13 cellular contexts compared by ENCODE assay signal in genomic region chr22:25749420-25750169, GRCh38. TPM values are rescaled to one million over a fixed set of nuclear protein-coding genes. Genes with fewer than 3 reads are reported as not detected.
DNase-seq lines count a peak whose midpoint lies in the region; ATAC-seq, FAIRE-seq and TF ChIP-seq lines count a peak whose summit lies in the region.
"Had no signal": no experiment of that assay in that cellular context is flagged by ENCODE, and none has a peak within 500 bp of the region (broad histone marks: within the 10 kb centered on the region; RNA-seq: fewer than 3 reads in every experiment).

No MANE protein-coding gene starts in this region.

- H2AK5ac ChIP-seq in trophoblast cell (ENCODE audit: low read length), result no peak overlapping the region

- BruUV-seq in K562 (replicated peaks; lab: Mats Ljungman, UMichigan), result no TSS peak

- H2BK12ac ChIP-seq in trophoblast cell (ENCODE audit: low read length), result no peak overlapping the region

- TF ChIP-seq RAD21 in K562 (CRISPR knock-in tag; conservative IDR thresholded peaks at IDR 0.05 in 1 of 2, IDR thresholded peaks at IDR 0.05 in 1 of 2), result no peak

- no peak; the same call in 1 of the 2 replicates for TF ChIP-seq EP300 in K562 (IDR thresholded peaks at IDR 0.05; ENCODE audit: low read length)

- FAIRE-seq in K562 (lab: Jason Lieb, UNC), result peak; percentile 82
- peak; percentile 74 for FAIRE-seq in urothelium cell line (lab: Jason Lieb, UNC)
- FAIRE-seq: islet of Langerhans had no signal

- CTCF ChIA-PET in K562 (lab: Yijun Ruan, JAX; ENCODE audit: low intra/inter-chr PET ratio), result no interaction called here
- CTCF ChIA-PET in WTC11 (lab: Charles Lee), result interaction anchor here (0.9 to 1.3 kb wide), 2 partner anchors 14 to 24 kb away, joined by 3 read pairs; no protein-coding TSS in a partner anchor

- H3K9me3 Mint-ChIP-seq in WTC11, result peaks cover 3% of the 10 kb centered on the region; the same call in 1 of the 2 replicates
- H3K9me3 Mint-ChIP-seq: CD4-positive, alpha-beta memory T cell had no signal

- H3K27ac ChIP-seq in K562 (ENCODE audit: extremely low read depth, low read depth, low read length), result peak overlapping the region; percentile 76
- H3K27ac ChIP-seq in trophoblast cell (ENCODE audit: low read depth, low read length), result no peak overlapping the region
- H3K27ac ChIP-seq: epithelial cell of prostate, neutrophil had no signal

- H3K27ac Mint-ChIP-seq in WTC11, result no peak overlapping the region
- H3K27ac Mint-ChIP-seq: CD4-positive, alpha-beta memory T cell had no signal

- H3K14ac ChIP-seq in trophoblast cell (ENCODE audit: low read length), result no peak overlapping the region

- H3K4me3 ChIP-seq in K562 (no peak overlapping the region), trophoblast cell (ENCODE audit: low read depth, low read length) (no peak overlapping the region)

- 0 out of 2 replicates have a peak overlapping the region, but pooled peaks have one; percentile 25 for H2AFZ ChIP-seq in K562 (ENCODE audit: low read depth, low read length)
- H2AFZ ChIP-seq in trophoblast cell (ENCODE audit: insufficient read depth, low read length, poor library complexity), result no peak overlapping the region

- H3K36me3 ChIP-seq in K562 (ENCODE audit: control insufficient read depth, insufficient read depth, low read length) (peaks cover 4% of the 10 kb centered on the region; the same call in 2 of the 3 replicates), trophoblast cell (ENCODE audit: control insufficient read depth in 1 of 2, insufficient read depth in 2 of 2, low read length in 2 of 2) (no peaks in the 10 kb centered on the region)
- H3K36me3 ChIP-seq: neutrophil had no signal

- H3K9me1 ChIP-seq in K562 (ENCODE audit: control insufficient read depth, insufficient read depth, low read length), result no peaks in the 10 kb centered on the region

- H3K9ac ChIP-seq in K562 (ENCODE audit: insufficient read depth in 1 of 2, low read depth in 2 of 2, low read length in 2 of 2) (peak overlapping the region; percentile 44 to 54; a peak in 3 of 4 replicates), trophoblast cell (ENCODE audit: low read length) (no peak overlapping the region)

- no peak overlapping the region for H3K23ac ChIP-seq in trophoblast cell (ENCODE audit: low read length)

- H3K9me3 ChIP-seq in K562 (replicated peaks; ENCODE audit: control insufficient read depth, insufficient read depth, low read depth, low read length) (no peaks in the 10 kb centered on the region), trophoblast cell (ENCODE audit: insufficient read depth, low read depth, low read length) (no peaks in the 10 kb centered on the region)
- H3K9me3 ChIP-seq: neutrophil had no signal

- H4K12ac ChIP-seq in trophoblast cell (ENCODE audit: low read depth, low read length), result no peak overlapping the region

- in situ Hi-C loops in K562 (cut with MboI), result no loop called here

- no peak overlapping the region for H3K4me3 Mint-ChIP-seq in WTC11
- H3K4me3 Mint-ChIP-seq: CD4-positive, alpha-beta memory T cell had no signal

- no peak overlapping the region for H2BK5ac ChIP-seq in trophoblast cell (ENCODE audit: low read depth, low read length, poor library complexity)

- H3K18ac ChIP-seq in trophoblast cell (ENCODE audit: low read length), result no peak overlapping the region

- no peak overlapping the region for H4K91ac ChIP-seq in trophoblast cell (ENCODE audit: low read depth, low read length)

- H3K79me2 ChIP-seq in K562 (ENCODE audit: control insufficient read depth, insufficient read depth, low read length) (peaks cover 74% of the 10 kb centered on the region), trophoblast cell (ENCODE audit: control insufficient read depth, insufficient read depth, low read length, poor library complexity) (no peaks in the 10 kb centered on the region)

- no peak for TF ChIP-seq POLR2A in K562 (conservative IDR thresholded peaks at IDR 0.05)

- H3K36me3 Mint-ChIP-seq in WTC11, result no peaks in the 10 kb centered on the region
- H3K36me3 Mint-ChIP-seq: CD4-positive, alpha-beta memory T cell had no signal

- no peaks in the 10 kb centered on the region for H3K79me1 ChIP-seq in trophoblast cell (ENCODE audit: low read length)

- intact Hi-C loops in K562 (cut with micrococcal nuclease), result no loop called here

- H4K8ac ChIP-seq in trophoblast cell (ENCODE audit: low read depth, low read length), result no peak overlapping the region

- peak; percentile 18 to 40 (median 35) for DNase-seq in stimulated activated CD4-positive, alpha-beta T cell treated with anti-CD3 and anti-CD28 coated beads, Interleukin-12 subunit alpha, Interleukin-12 subunit beta, amount 100 ng/mL, for 48 hours (ENCODE audit: low read depth in 2 of 3, low spot score in 1 of 3)
- no peak for DNase-seq in stimulated activated CD4-positive, alpha-beta T cell treated with anti-CD3 and anti-CD28 coated beads, Interleukin-12 subunit alpha, Interleukin-12 subunit beta, amount 100 ng/mL, for 4 hours
- peak in 2 of 4 experiments; percentile 50 to 74 for DNase-seq in K562 (ENCODE audit: extremely low read depth in 1 of 4, low spot score in 3 of 4)
- DNase-seq in urothelium cell line (ENCODE audit: low spot score), result no peak
- no peak for DNase-seq in trophoblast cell
- DNase-seq in WTC11 (ENCODE audit: low spot score), result no peak
- DNase-seq: CD4-positive, alpha-beta memory T cell; KBM-7 had no signal

- H3K4me1 ChIP-seq in K562 (replicated peaks in 1 of 2; ENCODE audit: control insufficient read depth in 2 of 2, insufficient read depth in 2 of 2, low read length in 2 of 2) (peaks cover 17 to 53% of the 10 kb centered on the region in 2 experiments), trophoblast cell (ENCODE audit: control insufficient read depth in 1 of 2, insufficient read depth in 2 of 2, low read length in 2 of 2) (no peaks in the 10 kb centered on the region)

- WGBS in K562 (ENCODE audit: insufficient coverage, low coverage, missing lambda C conversion rate), result 7% methylated on average over 10 of the region's 10 CpGs
- no CpG with 5 or more reads among the region's 10 CpGs for WGBS in trophoblast cell (ENCODE audit: extremely low coverage, insufficient coverage, insufficient read length)

- no peak overlapping the region for H2BK120ac ChIP-seq in trophoblast cell (ENCODE audit: insufficient read depth, low read length, poor library complexity)

- no peaks in the 10 kb centered on the region for H3K27me3 ChIP-seq in K562 (ENCODE audit: control insufficient read depth in 2 of 2, insufficient read depth in 2 of 2, low read length in 2 of 2)
- H3K27me3 ChIP-seq in trophoblast cell (ENCODE audit: insufficient read depth, low read length), result no peaks in the 10 kb centered on the region

- no peak for TF ChIP-seq CTCF in K562 (IDR thresholded peaks at IDR 0.05 in 2 of 3, conservative IDR thresholded peaks at IDR 0.05 in 1 of 3; ENCODE audit: insufficient read depth in 2 of 3, low read depth in 1 of 3, low read length in 3 of 3)
- no peak for TF ChIP-seq CTCF in WTC11 (IDR thresholded peaks at IDR 0.05)

- H3K27me3 Mint-ChIP-seq in WTC11 (ENCODE audit: low read depth), result no peaks in the 10 kb centered on the region

- POLR2A ChIA-PET in K562 (lab: Yijun Ruan, JAX) (interaction anchor here (0.6 to 5.3 kb wide), 10 partner anchors 7 to 1973 kb away, joined by 3 to 51 read pairs (median 3); partner anchors contain the start of gene MYO18B), WTC11 (lab: Charles Lee) (interaction anchor here (0.5 kb wide), 1 partner anchor 24 kb away, joined by 3 read pairs; no protein-coding TSS in a partner anchor)

- H3K4me1 Mint-ChIP-seq in WTC11, result no peaks in the 10 kb centered on the region

- ATAC-seq in HG03378 (IDR thresholded peaks at IDR 0.05; ENCODE audit: unreplicated experiment) (peak; percentile 59), K562 (peak; percentile 76), GM21447 (IDR thresholded peaks at IDR 0.05; ENCODE audit: unreplicated experiment) (no peak), WTC11 (no peak)

- peaks cover 72% of the 10 kb centered on the region for H4K20me1 ChIP-seq in K562 (replicated peaks; ENCODE audit: control insufficient read depth, insufficient read depth, low read length)

- no peak overlapping the region for H3K4ac ChIP-seq in trophoblast cell (ENCODE audit: low read depth, low read length)

- H3K4me2 ChIP-seq in K562 (ENCODE audit: insufficient read depth, low read length), result peak overlapping the region; percentile 69
- H3K4me2 ChIP-seq in trophoblast cell (ENCODE audit: low read length), result no peak overlapping the region

TF ChIP-seq in WTC11, 78 proteins besides CTCF, POLR2A, EP300 and RAD21:
- TF ChIP-seq TP53 (CRISPR knock-in tag; IDR thresholded peaks at IDR 0.05) (no peak), JUN (CRISPR knock-in tag; IDR thresholded peaks at IDR 0.05) (no peak), E2F4 (CRISPR knock-in tag; IDR thresholded peaks at IDR 0.05; ENCODE audit: borderline replicate concordance, low read depth) (no peak), TCF7 (CRISPR knock-in tag; IDR thresholded peaks at IDR 0.05; ENCODE audit: low read depth) (no peak)

RNA-seq across cellular contexts. Expression of gene MYO18B, which starts 7.6 kb away (rescaled TPM):
- 40.0 and 48.8 TPM in 2 replicates for total RNA-seq in K562 (2011; cell fraction: chromatin; rRNA removed; ENCODE audit: low replicate concordance)
- total RNA-seq in K562 (2011; cell fraction: nucleolus; rRNA removed), result 28.2 and 29.6 TPM in 2 replicates
- total RNA-seq in K562 (2011; cell fraction: nucleoplasm; rRNA removed), result 24.7 and 29.3 TPM in 2 replicates
- total RNA-seq in K562 (2014; rRNA removed) (6.7 TPM in 2 replicates), K562 (2014; rRNA removed; fragmentation: Illumina TruSeq; extraction: Trizol) (4.0 TPM in 2 replicates), K562 (2015; rRNA removed; fragmentation: Illumina TruSeq; extraction: Trizol) (4.3 and 4.9 TPM in 2 replicates), K562 (2021) (5.8 and 7.0 TPM in 2 replicates), WTC11 (2021) (0.55 to 1.4 TPM (median 0.96 TPM) in 3 replicates)
- polyA plus RNA-seq in K562 (2011; rRNA removed) (1.9 and 2.4 TPM in 2 replicates), K562 (2014; fragmentation: Illumina TruSeq; extraction: Trizol) (5.5 and 5.7 TPM in 2 replicates), K562 (2014; fragmentation: Nextera tagmentation; extraction: Ambion mirVana) (under 1 TPM; 0.06 to 0.18 TPM), K562 (2014; rRNA removed) (4.8 and 5.0 TPM in 2 replicates)
- 1.4 and 1.8 TPM in 2 replicates for polyA plus RNA-seq in K562 (2011; cell fraction: cytosol; rRNA removed)
- polyA plus RNA-seq in K562 (2011; cell fraction: nucleus; rRNA removed), result 7.0 and 10.1 TPM in 2 replicates
- 4.8 and 23.9 TPM in 2 replicates for polyA plus RNA-seq in K562 (2012)
- 5.6 TPM in 2 replicates for polyA minus RNA-seq in K562 (2011; rRNA and poly(A)+ RNA removed)
- polyA minus RNA-seq in K562 (2011; cell fraction: cytosol; rRNA and poly(A)+ RNA removed), result 2.5 and 3.9 TPM in 2 replicates
- polyA minus RNA-seq in K562 (2011; cell fraction: nucleus; rRNA and poly(A)+ RNA removed), result 7.8 and 10.0 TPM in 2 replicates
- polyA plus RNA-seq in trophoblast cell (2013), result 0.11 and 0.14 TPM in 2 replicates

Comparison
In these comparisons a context has a peak if more than half of its experiments do, and no peak if none do; other contexts are left out.
1. DNase-seq: peak in stimulated activated CD4-positive, alpha-beta T cell treated with anti-CD3 and anti-CD28 coated beads, Interleukin-12 subunit alpha, Interleukin-12 subunit beta, amount 100 ng/mL, for 48 hours (3 of 3); none in stimulated activated CD4-positive, alpha-beta T cell treated with anti-CD3 and anti-CD28 coated beads, Interleukin-12 subunit alpha, Interleukin-12 subunit beta, amount 100 ng/mL, for 4 hours (single experiment), urothelium cell line (single experiment), trophoblast cell (0 of 2) and WTC11 (single experiment).
2. ATAC-seq: peak in HG03378 (single experiment) and K562 (single experiment); none in GM21447 (single experiment) and WTC11 (single experiment).